In the genomic region with DNA sequence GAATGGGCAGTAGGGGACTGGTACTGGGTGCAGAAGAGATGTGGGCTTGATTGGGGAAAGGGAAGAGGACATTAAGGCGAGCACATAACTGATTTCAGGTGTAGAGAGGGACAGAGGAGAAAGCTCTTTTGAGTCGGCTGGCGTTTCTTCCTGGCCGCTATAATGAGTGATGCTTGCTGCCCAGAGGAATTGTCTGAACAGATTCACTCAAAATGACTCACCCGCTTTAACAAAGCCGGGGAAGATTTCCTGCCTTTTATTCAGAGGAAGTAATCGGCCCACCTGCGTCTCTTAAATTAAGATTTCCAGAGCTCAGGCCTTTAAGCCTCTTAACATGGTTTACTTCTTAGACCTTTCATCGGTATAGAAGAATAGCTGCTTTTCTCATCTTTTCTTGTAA, we compare ENCODE assay signal across 2 cellular contexts.
A peak's percentile ranks its signal among the peaks of the same experiment; 100 is the strongest.
TF ChIP-seq lines count a peak whose summit lies in the region.

No MANE protein-coding gene starts in this region.

TF ChIP-seq in H1, 55 proteins besides CTCF, POLR2A, EP300 and RAD21:
- TF ChIP-seq, protein P1, sequence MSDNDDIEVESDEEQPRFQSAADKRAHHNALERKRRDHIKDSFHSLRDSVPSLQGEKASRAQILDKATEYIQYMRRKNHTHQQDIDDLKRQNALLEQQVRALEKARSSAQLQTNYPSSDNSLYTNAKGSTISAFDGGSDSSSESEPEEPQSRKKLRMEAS (IDR thresholded peaks at IDR 0.05) = no peak
- TF ChIP-seq ZNF274 (IDR thresholded peaks at IDR 0.05; ENCODE audit: borderline replicate concordance, extremely low read depth, low read length) = no peak
- peak; percentile 74 for TF ChIP-seq JUND (IDR thresholded peaks at IDR 0.05; ENCODE audit: low read length)
- TF ChIP-seq TBP (IDR thresholded peaks at IDR 0.05; ENCODE audit: low read depth, low read length) = no peak
- TF ChIP-seq, protein P2, sequence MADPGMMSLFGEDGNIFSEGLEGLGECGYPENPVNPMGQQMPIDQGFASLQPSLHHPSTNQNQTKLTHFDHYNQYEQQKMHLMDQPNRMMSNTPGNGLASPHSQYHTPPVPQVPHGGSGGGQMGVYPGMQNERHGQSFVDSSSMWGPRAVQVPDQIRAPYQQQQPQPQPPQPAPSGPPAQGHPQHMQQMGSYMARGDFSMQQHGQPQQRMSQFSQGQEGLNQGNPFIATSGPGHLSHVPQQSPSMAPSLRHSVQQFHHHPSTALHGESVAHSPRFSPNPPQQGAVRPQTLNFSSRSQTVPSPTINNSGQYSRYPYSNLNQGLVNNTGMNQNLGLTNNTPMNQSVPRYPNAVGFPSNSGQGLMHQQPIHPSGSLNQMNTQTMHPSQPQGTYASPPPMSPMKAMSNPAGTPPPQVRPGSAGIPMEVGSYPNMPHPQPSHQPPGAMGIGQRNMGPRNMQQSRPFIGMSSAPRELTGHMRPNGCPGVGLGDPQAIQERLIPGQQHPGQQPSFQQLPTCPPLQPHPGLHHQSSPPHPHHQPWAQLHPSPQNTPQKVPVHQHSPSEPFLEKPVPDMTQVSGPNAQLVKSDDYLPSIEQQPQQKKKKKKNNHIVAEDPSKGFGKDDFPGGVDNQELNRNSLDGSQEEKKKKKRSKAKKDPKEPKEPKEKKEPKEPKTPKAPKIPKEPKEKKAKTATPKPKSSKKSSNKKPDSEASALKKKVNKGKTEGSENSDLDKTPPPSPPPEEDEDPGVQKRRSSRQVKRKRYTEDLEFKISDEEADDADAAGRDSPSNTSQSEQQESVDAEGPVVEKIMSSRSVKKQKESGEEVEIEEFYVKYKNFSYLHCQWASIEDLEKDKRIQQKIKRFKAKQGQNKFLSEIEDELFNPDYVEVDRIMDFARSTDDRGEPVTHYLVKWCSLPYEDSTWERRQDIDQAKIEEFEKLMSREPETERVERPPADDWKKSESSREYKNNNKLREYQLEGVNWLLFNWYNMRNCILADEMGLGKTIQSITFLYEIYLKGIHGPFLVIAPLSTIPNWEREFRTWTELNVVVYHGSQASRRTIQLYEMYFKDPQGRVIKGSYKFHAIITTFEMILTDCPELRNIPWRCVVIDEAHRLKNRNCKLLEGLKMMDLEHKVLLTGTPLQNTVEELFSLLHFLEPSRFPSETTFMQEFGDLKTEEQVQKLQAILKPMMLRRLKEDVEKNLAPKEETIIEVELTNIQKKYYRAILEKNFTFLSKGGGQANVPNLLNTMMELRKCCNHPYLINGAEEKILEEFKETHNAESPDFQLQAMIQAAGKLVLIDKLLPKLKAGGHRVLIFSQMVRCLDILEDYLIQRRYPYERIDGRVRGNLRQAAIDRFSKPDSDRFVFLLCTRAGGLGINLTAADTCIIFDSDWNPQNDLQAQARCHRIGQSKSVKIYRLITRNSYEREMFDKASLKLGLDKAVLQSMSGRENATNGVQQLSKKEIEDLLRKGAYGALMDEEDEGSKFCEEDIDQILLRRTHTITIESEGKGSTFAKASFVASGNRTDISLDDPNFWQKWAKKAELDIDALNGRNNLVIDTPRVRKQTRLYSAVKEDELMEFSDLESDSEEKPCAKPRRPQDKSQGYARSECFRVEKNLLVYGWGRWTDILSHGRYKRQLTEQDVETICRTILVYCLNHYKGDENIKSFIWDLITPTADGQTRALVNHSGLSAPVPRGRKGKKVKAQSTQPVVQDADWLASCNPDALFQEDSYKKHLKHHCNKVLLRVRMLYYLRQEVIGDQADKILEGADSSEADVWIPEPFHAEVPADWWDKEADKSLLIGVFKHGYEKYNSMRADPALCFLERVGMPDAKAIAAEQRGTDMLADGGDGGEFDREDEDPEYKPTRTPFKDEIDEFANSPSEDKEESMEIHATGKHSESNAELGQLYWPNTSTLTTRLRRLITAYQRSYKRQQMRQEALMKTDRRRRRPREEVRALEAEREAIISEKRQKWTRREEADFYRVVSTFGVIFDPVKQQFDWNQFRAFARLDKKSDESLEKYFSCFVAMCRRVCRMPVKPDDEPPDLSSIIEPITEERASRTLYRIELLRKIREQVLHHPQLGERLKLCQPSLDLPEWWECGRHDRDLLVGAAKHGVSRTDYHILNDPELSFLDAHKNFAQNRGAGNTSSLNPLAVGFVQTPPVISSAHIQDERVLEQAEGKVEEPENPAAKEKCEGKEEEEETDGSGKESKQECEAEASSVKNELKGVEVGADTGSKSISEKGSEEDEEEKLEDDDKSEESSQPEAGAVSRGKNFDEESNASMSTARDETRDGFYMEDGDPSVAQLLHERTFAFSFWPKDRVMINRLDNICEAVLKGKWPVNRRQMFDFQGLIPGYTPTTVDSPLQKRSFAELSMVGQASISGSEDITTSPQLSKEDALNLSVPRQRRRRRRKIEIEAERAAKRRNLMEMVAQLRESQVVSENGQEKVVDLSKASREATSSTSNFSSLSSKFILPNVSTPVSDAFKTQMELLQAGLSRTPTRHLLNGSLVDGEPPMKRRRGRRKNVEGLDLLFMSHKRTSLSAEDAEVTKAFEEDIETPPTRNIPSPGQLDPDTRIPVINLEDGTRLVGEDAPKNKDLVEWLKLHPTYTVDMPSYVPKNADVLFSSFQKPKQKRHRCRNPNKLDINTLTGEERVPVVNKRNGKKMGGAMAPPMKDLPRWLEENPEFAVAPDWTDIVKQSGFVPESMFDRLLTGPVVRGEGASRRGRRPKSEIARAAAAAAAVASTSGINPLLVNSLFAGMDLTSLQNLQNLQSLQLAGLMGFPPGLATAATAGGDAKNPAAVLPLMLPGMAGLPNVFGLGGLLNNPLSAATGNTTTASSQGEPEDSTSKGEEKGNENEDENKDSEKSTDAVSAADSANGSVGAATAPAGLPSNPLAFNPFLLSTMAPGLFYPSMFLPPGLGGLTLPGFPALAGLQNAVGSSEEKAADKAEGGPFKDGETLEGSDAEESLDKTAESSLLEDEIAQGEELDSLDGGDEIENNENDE (IDR thresholded peaks at IDR 0.05; ENCODE audit: insufficient replicate concordance, low read length) = no peak
- TF ChIP-seq BRCA1 (IDR thresholded peaks at IDR 0.05; ENCODE audit: low read depth, low read length) = no peak

TF ChIP-seq in neural cell, 6 proteins besides CTCF, POLR2A, EP300 and RAD21 (continued from another document):
- TF ChIP-seq, protein P3, sequence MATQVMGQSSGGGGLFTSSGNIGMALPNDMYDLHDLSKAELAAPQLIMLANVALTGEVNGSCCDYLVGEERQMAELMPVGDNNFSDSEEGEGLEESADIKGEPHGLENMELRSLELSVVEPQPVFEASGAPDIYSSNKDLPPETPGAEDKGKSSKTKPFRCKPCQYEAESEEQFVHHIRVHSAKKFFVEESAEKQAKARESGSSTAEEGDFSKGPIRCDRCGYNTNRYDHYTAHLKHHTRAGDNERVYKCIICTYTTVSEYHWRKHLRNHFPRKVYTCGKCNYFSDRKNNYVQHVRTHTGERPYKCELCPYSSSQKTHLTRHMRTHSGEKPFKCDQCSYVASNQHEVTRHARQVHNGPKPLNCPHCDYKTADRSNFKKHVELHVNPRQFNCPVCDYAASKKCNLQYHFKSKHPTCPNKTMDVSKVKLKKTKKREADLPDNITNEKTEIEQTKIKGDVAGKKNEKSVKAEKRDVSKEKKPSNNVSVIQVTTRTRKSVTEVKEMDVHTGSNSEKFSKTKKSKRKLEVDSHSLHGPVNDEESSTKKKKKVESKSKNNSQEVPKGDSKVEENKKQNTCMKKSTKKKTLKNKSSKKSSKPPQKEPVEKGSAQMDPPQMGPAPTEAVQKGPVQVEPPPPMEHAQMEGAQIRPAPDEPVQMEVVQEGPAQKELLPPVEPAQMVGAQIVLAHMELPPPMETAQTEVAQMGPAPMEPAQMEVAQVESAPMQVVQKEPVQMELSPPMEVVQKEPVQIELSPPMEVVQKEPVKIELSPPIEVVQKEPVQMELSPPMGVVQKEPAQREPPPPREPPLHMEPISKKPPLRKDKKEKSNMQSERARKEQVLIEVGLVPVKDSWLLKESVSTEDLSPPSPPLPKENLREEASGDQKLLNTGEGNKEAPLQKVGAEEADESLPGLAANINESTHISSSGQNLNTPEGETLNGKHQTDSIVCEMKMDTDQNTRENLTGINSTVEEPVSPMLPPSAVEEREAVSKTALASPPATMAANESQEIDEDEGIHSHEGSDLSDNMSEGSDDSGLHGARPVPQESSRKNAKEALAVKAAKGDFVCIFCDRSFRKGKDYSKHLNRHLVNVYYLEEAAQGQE (IDR thresholded peaks at IDR 0.05; ENCODE audit: borderline replicate concordance) = no peak
- TF ChIP-seq EZH2 (IDR thresholded peaks at IDR 0.05; ENCODE audit: borderline replicate concordance, insufficient read depth, low read length, poor library complexity, severe bottlenecking) (no peak), TAF1 (IDR thresholded peaks at IDR 0.05; ENCODE audit: low read depth) (no peak)
TF ChIP-seq in neural cell: peak in this region for 0.
